ENCODE assay signal across 12 cellular contexts in genomic region chr6:11210386-11211138, GRCh38. TPM values are rescaled to one million over a fixed set of nuclear protein-coding genes. Genes with fewer than 3 reads are reported as not detected.
DNase-seq lines count a peak whose midpoint lies in the region; ATAC-seq and TF ChIP-seq lines count a peak whose summit lies in the region.
"Had no signal": no experiment of that assay in that cellular context is flagged by ENCODE, and none has a peak within 500 bp of the region (broad histone marks: within the 10 kb centered on the region; RNA-seq: fewer than 3 reads in every experiment).

No MANE protein-coding gene starts in this region.

- H3F3A ChIP-seq in SK-N-SH (replicated peaks; ENCODE audit: insufficient read depth), result peaks cover 52% of the 10 kb centered on the region

- no peak overlapping the region for H3K18ac ChIP-seq in mesendoderm (ENCODE audit: low read length)

- no peaks in the 10 kb centered on the region for H4K20me1 ChIP-seq in SK-N-SH (ENCODE audit: insufficient read depth)

- ATAC-seq in SK-N-SH treated with all-trans-retinoic acid at 6 μM for 48 hours, result no peak
- no peak for ATAC-seq in HG03025 (IDR thresholded peaks at IDR 0.05; ENCODE audit: low FRiP score, unreplicated experiment)

- H2BK120ac ChIP-seq in mesendoderm (ENCODE audit: low read depth, low read length), result no peak overlapping the region

- intact Hi-C loops in tibial artery (cut with DNase I; ENCODE audit: low total_unique reads), result no loop called here

- 94% methylated on average over 2 of the region's 2 CpGs for WGBS in SK-N-SH (ENCODE audit: low lambda C conversion rate)
- no CpG with 5 or more reads among the region's 2 CpGs for WGBS in mesendoderm (ENCODE audit: extremely low coverage, insufficient coverage, low lambda C conversion rate)

- peak overlapping the region; percentile 44 to 91 for H3K27ac ChIP-seq in SK-N-SH (ENCODE audit: low read depth in 2 of 2, low read length in 1 of 2)
- H3K27ac ChIP-seq in coronary artery, result peak overlapping the region; percentile 79 to 95
- H3K27ac ChIP-seq in mesendoderm (ENCODE audit: low read depth, low read length), result peak overlapping the region; percentile 46
- peak overlapping the region; percentile 80 to 84 for H3K27ac ChIP-seq in tibial artery

- TF ChIP-seq EP300 in SK-N-SH (IDR thresholded peaks at IDR 0.05; ENCODE audit: borderline replicate concordance in 1 of 2, low read depth in 1 of 2, low read length in 1 of 2), result no peak

- H2AK5ac ChIP-seq in mesendoderm (ENCODE audit: low read length), result no peak overlapping the region

- H3K9ac ChIP-seq in SK-N-SH (peak overlapping the region; percentile 40; the same call in 1 of the 2 replicates), mesendoderm (ENCODE audit: low read length) (no peak overlapping the region)

- peaks cover 0 to 33% of the 10 kb centered on the region in 2 experiments for H3K36me3 ChIP-seq in SK-N-SH (replicated peaks in 1 of 2; ENCODE audit: control insufficient read depth in 1 of 2, insufficient read depth in 2 of 2, low read length in 1 of 2)
- H3K36me3 ChIP-seq in mesendoderm (ENCODE audit: control insufficient read depth, insufficient read depth, low read length), result peaks cover 3% of the 10 kb centered on the region
- peaks cover 0 to 13% (median 0%) of the 10 kb centered on the region in 3 donors for H3K36me3 ChIP-seq in tibial artery

- no peak overlapping the region for H3K23ac ChIP-seq in mesendoderm (ENCODE audit: low read length)

- H3K9me3 ChIP-seq in SK-N-SH, result no peaks in the 10 kb centered on the region
- no peaks in the 10 kb centered on the region for H3K9me3 ChIP-seq in tibial artery

- no peak overlapping the region for H4K8ac ChIP-seq in mesendoderm (ENCODE audit: low read depth, low read length)

- H2BK5ac ChIP-seq in mesendoderm (ENCODE audit: low read length), result peak overlapping the region; percentile 61

- H2AFZ ChIP-seq in SK-N-SH (ENCODE audit: low read depth), result no peak overlapping the region

- H3K56ac ChIP-seq in mesendoderm (ENCODE audit: low read length), result peak overlapping the region; percentile 29

- H3K27me3 ChIP-seq in SK-N-SH (ENCODE audit: insufficient read depth) (no peaks in the 10 kb centered on the region), mesendoderm (ENCODE audit: insufficient read depth, low read length, poor library complexity) (no peaks in the 10 kb centered on the region), tibial artery (no peaks in the 10 kb centered on the region)

- H3K4me1 ChIP-seq in SK-N-SH (ENCODE audit: control insufficient read depth in 1 of 2, insufficient read depth in 2 of 2, low read depth in 1 of 2, low read length in 1 of 2), result peaks cover 49 to 81% of the 10 kb centered on the region in 2 experiments; a peak in 3 of 4 replicates
- peaks cover 10% of the 10 kb centered on the region for H3K4me1 ChIP-seq in mesendoderm (ENCODE audit: control insufficient read depth, low read depth, low read length)
- H3K4me1 ChIP-seq in tibial artery, result peaks cover 3 to 100% (median 85%) of the 10 kb centered on the region in 4 donors

- DNase-seq in SK-N-SH (no peak), coronary artery (ENCODE audit: low spot score) (no peak), mesendoderm (peak; percentile 61), tibial artery (no peak), medulla oblongata (ENCODE audit: extremely low spot score) (no peak), T1000 (lab: John Stamatoyannopoulos, UW) (no peak)
- DNase-seq: 8988T; activated CD4-positive, alpha-beta T cell treated with anti-CD3 and anti-CD28 coated beads, Interleukin-2, amount 10 ng/mL, durations not matched to agents 7 days and 5 days; effector memory CD4-positive, alpha-beta T cell; stimulated activated CD8-positive, alpha-beta memory T cell treated with anti-CD3 and anti-CD28 coated beads, Interleukin-4, amount 100 ng/mL, for 48 hours had no signal

- CTCF ChIA-PET in SK-N-SH (lab: Yijun Ruan, JAX), result interaction anchor here (1.0 to 1.5 kb wide), 2 partner anchors 39 to 285 kb away, joined by 3 to 5 read pairs; no protein-coding TSS in a partner anchor

- H3K79me2 ChIP-seq in SK-N-SH (ENCODE audit: insufficient read depth), result peaks cover 76% of the 10 kb centered on the region
- no peaks in the 10 kb centered on the region for H3K79me2 ChIP-seq in mesendoderm (ENCODE audit: control insufficient read depth, insufficient read depth, low read length)

- no peak overlapping the region for H4K5ac ChIP-seq in mesendoderm (ENCODE audit: low read length)

- H3K79me1 ChIP-seq in mesendoderm (ENCODE audit: low read length), result no peaks in the 10 kb centered on the region

- H3K9me2 ChIP-seq in SK-N-SH, result no peaks in the 10 kb centered on the region

- H3K4ac ChIP-seq in mesendoderm (ENCODE audit: low read depth, low read length), result no peak overlapping the region

- no peak overlapping the region for H2BK15ac ChIP-seq in mesendoderm (replicated peaks; ENCODE audit: low read depth)

- TF ChIP-seq CTCF in SK-N-SH (IDR thresholded peaks at IDR 0.05) (no peak), coronary artery (IDR thresholded peaks at IDR 0.05) (no peak), tibial artery (IDR thresholded peaks at IDR 0.05) (no peak)

- no peak for TF ChIP-seq RAD21 in SK-N-SH (IDR thresholded peaks at IDR 0.05; ENCODE audit: low read length)

- H3K4me3 ChIP-seq in SK-N-SH (ENCODE audit: low read depth in 2 of 2, low read length in 1 of 2) (no peak overlapping the region; a peak in 1 of 4 replicates), coronary artery (peak overlapping the region; percentile 7), mesendoderm (ENCODE audit: low read length) (no peak overlapping the region), tibial artery (peak overlapping the region in 1 of 2 donors; percentile 5)

- POLR2A ChIA-PET in SK-N-SH (lab: Yijun Ruan, JAX), result no interaction called here

- peak overlapping the region; percentile 9; the same call in 1 of the 2 replicates for H3K4me2 ChIP-seq in SK-N-SH
- H3K4me2 ChIP-seq in mesendoderm (ENCODE audit: low read length), result no peak overlapping the region

TF ChIP-seq in SK-N-SH, 30 proteins besides CTCF, POLR2A, EP300 and RAD21 (continues in another document):
- TF ChIP-seq GABPA (IDR thresholded peaks at IDR 0.05; ENCODE audit: low read depth), result no peak
- TF ChIP-seq, protein P1, sequence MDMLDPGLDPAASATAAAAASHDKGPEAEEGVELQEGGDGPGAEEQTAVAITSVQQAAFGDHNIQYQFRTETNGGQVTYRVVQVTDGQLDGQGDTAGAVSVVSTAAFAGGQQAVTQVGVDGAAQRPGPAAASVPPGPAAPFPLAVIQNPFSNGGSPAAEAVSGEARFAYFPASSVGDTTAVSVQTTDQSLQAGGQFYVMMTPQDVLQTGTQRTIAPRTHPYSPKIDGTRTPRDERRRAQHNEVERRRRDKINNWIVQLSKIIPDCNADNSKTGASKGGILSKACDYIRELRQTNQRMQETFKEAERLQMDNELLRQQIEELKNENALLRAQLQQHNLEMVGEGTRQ (IDR thresholded peaks at IDR 0.05; ENCODE audit: borderline replicate concordance, low read depth, low read length), result no peak
- no peak for TF ChIP-seq TAF1 (IDR thresholded peaks at IDR 0.05; ENCODE audit: borderline replicate concordance, low read depth, low read length)
- TF ChIP-seq RXRA (IDR thresholded peaks at IDR 0.05; ENCODE audit: borderline replicate concordance, low read depth), result no peak
- no peak for TF ChIP-seq EZH2phosphoT487 (IDR thresholded peaks at IDR 0.05; ENCODE audit: borderline replicate concordance, low read depth)
- no peak for TF ChIP-seq TEAD4 (IDR thresholded peaks at IDR 0.05; ENCODE audit: borderline replicate concordance, insufficient read depth)
- no peak for TF ChIP-seq NFIC (IDR thresholded peaks at IDR 0.05; ENCODE audit: borderline replicate concordance)
- no peak for TF ChIP-seq NRF1 (IDR thresholded peaks at IDR 0.05; ENCODE audit: low read depth, low read length)
- TF ChIP-seq ELF1 (IDR thresholded peaks at IDR 0.05), result no peak
- no peak for TF ChIP-seq JUND (IDR thresholded peaks at IDR 0.05)
- no peak for TF ChIP-seq CHD2 (IDR thresholded peaks at IDR 0.05; ENCODE audit: low read length, partially characterized antibody)

TF ChIP-seq in SK-N-SH treated with all-trans-retinoic acid at 6 μM for 48 hours, 23 proteins besides CTCF, POLR2A, EP300 and RAD21 (continues in another document):
- no peak for TF ChIP-seq ESRRG (CRISPR knock-in tag; IDR thresholded peaks at IDR 0.05)
- no peak for TF ChIP-seq PPARA (CRISPR knock-in tag; IDR thresholded peaks at IDR 0.05; ENCODE audit: borderline replicate concordance)
- TF ChIP-seq ZFP30 (CRISPR knock-in tag; IDR thresholded peaks at IDR 0.05), result no peak
- TF ChIP-seq, protein P2, sequence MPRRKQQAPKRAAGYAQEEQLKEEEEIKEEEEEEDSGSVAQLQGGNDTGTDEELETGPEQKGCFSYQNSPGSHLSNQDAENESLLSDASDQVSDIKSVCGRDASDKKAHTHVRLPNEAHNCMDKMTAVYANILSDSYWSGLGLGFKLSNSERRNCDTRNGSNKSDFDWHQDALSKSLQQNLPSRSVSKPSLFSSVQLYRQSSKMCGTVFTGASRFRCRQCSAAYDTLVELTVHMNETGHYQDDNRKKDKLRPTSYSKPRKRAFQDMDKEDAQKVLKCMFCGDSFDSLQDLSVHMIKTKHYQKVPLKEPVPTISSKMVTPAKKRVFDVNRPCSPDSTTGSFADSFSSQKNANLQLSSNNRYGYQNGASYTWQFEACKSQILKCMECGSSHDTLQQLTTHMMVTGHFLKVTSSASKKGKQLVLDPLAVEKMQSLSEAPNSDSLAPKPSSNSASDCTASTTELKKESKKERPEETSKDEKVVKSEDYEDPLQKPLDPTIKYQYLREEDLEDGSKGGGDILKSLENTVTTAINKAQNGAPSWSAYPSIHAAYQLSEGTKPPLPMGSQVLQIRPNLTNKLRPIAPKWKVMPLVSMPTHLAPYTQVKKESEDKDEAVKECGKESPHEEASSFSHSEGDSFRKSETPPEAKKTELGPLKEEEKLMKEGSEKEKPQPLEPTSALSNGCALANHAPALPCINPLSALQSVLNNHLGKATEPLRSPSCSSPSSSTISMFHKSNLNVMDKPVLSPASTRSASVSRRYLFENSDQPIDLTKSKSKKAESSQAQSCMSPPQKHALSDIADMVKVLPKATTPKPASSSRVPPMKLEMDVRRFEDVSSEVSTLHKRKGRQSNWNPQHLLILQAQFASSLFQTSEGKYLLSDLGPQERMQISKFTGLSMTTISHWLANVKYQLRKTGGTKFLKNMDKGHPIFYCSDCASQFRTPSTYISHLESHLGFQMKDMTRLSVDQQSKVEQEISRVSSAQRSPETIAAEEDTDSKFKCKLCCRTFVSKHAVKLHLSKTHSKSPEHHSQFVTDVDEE (CRISPR knock-in tag; IDR thresholded peaks at IDR 0.05), result no peak

RNA-seq across cellular contexts. Expression of gene NEDD9, which starts 21.9 kb away (rescaled TPM):
- polyA plus RNA-seq in SK-N-SH (2012; rRNA removed), result 7.4 and 9.9 TPM in 2 replicates
- 6.1 and 6.8 TPM in 2 replicates for polyA plus RNA-seq in SK-N-SH (2012; cell fraction: cytosol; rRNA removed)
- 12.2 and 22.1 TPM in 2 replicates for polyA plus RNA-seq in SK-N-SH (2012; cell fraction: nucleus; rRNA removed)
- 9.6 TPM for polyA plus RNA-seq in mesendoderm (2013, experiment 1 of 2)
- 9.5 TPM for polyA plus RNA-seq in mesendoderm (2013, experiment 2 of 2)
